ENCODE assay signal across 29 cellular contexts in genomic region chr2:232073699-232074098, GRCh38.
"Had no signal": no experiment of that assay in that cellular context is flagged by ENCODE, and none has a peak within 500 bp of the region (broad histone marks: within the 10 kb centered on the region; RNA-seq: fewer than 3 reads in every experiment).

No MANE protein-coding gene starts in this region.

- H3K27ac ChIP-seq: Peyer's patch, SJSA1 had no signal

- DNase-seq: Kasumi-1, KG1, MG63, NCI-H1048, NCI-H1092 treated with DMSO at 0.1 percent for 48 hours, NCI-H1105 treated with DMSO at 0.1 percent for 48 hours, NCI-H1417, NCI-H1436, NCI-H146, NCI-H1694, NCI-H187, NCI-H1930, NCI-H2081, NCI-H2171 treated with DMSO at 0.1 percent for 48 hours, NCI-H2227 treated with DMSO at 0.1 percent for 48 hours, NCI-H345, NCI-H446, NCI-H510A treated with DMSO at 0.1 percent for 48 hours, NCI-H524 treated with DMSO at 0.1 percent for 48 hours, NCI-H526 treated with DMSO at 0.1 percent for 48 hours, NCI-H774, PC-3, Peyer's patch, Right ventricle myocardium superior, RPMI8226, SHP77 treated with DMSO at 0.1 percent for 48 hours, SK-N-SH, SW 1271 had no signal
